8 cellular contexts compared by ENCODE assay signal in genomic region chrX:153927686-153927935, GRCh38. TPM values are rescaled to one million over a fixed set of nuclear protein-coding genes. Genes with fewer than 3 reads are reported as not detected.
A peak's percentile ranks its signal among the peaks of the same experiment; 100 is the strongest.
DNase-seq lines count a peak whose midpoint lies in the region; ATAC-seq and TF ChIP-seq lines count a peak whose summit lies in the region.

No MANE protein-coding gene starts in this region.

- H3K27ac ChIP-seq in DND-41 (ENCODE audit: low read length), result peak overlapping the region; percentile 100
- H3K27ac ChIP-seq in Peyer's patch, result peak overlapping the region; percentile 95 to 99 (median 97)

- no peak overlapping the region for H2AFZ ChIP-seq in DND-41 (ENCODE audit: low read depth, low read length)

- peaks cover 15% of the 10 kb centered on the region for H4K20me1 ChIP-seq in DND-41 (ENCODE audit: insufficient read depth, low read length)

- H3K36me3 ChIP-seq in DND-41 (ENCODE audit: insufficient read depth, low read length) (peaks cover 59% of the 10 kb centered on the region), Peyer's patch (peaks cover 0 to 21% (median 0%) of the 10 kb centered on the region in 3 donors)

- H3K27me3 Mint-ChIP-seq in progenitor cell of endocrine pancreas, result no peaks in the 10 kb centered on the region

- H3K27ac Mint-ChIP-seq in progenitor cell of endocrine pancreas, result peak overlapping the region; percentile 93

- H3K9me3 Mint-ChIP-seq in progenitor cell of endocrine pancreas (ENCODE audit: low read depth), result peaks cover 6% of the 10 kb centered on the region

- peak overlapping the region; percentile 74 for H3K4me2 ChIP-seq in DND-41 (ENCODE audit: insufficient read depth, low read length)

- H3K4me3 ChIP-seq in DND-41 (ENCODE audit: low read depth in 1 of 2, low read length in 2 of 2), result peak overlapping the region; percentile 64
- H3K4me3 ChIP-seq in Peyer's patch, result peak overlapping the region; percentile 61 to 67 (median 63)

- H3K4me1 Mint-ChIP-seq in progenitor cell of endocrine pancreas (ENCODE audit: low read depth), result peaks cover 6% of the 10 kb centered on the region

- H3K36me3 Mint-ChIP-seq in progenitor cell of endocrine pancreas (ENCODE audit: insufficient read depth), result peaks cover 4% of the 10 kb centered on the region

- H3K27me3 ChIP-seq in DND-41 (ENCODE audit: insufficient read depth, low read length, poor library complexity) (no peaks in the 10 kb centered on the region), Peyer's patch (no peaks in the 10 kb centered on the region)

- peak overlapping the region; percentile 99 for H3K9ac ChIP-seq in DND-41 (ENCODE audit: low read depth, low read length)

- TF ChIP-seq CTCF in DND-41 (IDR thresholded peaks at IDR 0.05; ENCODE audit: borderline replicate concordance, extremely low read depth, low read length, poor library complexity, severe bottlenecking), result no peak
- no peak for TF ChIP-seq CTCF in Peyer's patch (IDR thresholded peaks at IDR 0.05)
- no peak for TF ChIP-seq CTCF in progenitor cell of endocrine pancreas (IDR thresholded peaks at IDR 0.05; ENCODE audit: unreplicated experiment)

- peaks cover 68% of the 10 kb centered on the region for H3K79me2 ChIP-seq in DND-41 (ENCODE audit: insufficient read depth, low read length)

- TF ChIP-seq POLR2A in Peyer's patch (IDR thresholded peaks at IDR 0.05), result no peak

- H3K4me1 ChIP-seq in DND-41 (ENCODE audit: insufficient read depth, low read length), result peaks cover 78% of the 10 kb centered on the region
- peaks cover 0 to 28% (median 12%) of the 10 kb centered on the region in 4 donors for H3K4me1 ChIP-seq in Peyer's patch

- peak overlapping the region; percentile 78 for H3K4me3 Mint-ChIP-seq in progenitor cell of endocrine pancreas (ENCODE audit: low read depth)

- H3K9me3 ChIP-seq in DND-41 (ENCODE audit: insufficient read depth, low read length, severe bottlenecking), result no peaks in the 10 kb centered on the region
- no peaks in the 10 kb centered on the region for H3K9me3 ChIP-seq in Peyer's patch

- ATAC-seq in DND-41 (ENCODE audit: insufficient read depth, low read depth) (no peak), esophagus mucosa (peak; percentile 6)

- DNase-seq in DND-41 (no peak), Peyer's patch (no peak), progenitor cell of endocrine pancreas (ENCODE audit: low spot score, unreplicated experiment) (no peak), NCI-H146 treated with DMSO at 0.1 percent for 48 hours (lab: John Stamatoyannopoulos, UW; ENCODE audit: unreplicated experiment) (no peak), AG08395 (ENCODE audit: low spot score) (no peak)
- no peak for DNase-seq in stimulated activated CD4-positive, alpha-beta T cell treated with anti-CD3 and anti-CD28 coated beads, Interleukin-4, amount 100 ng/mL, for 24 hours
- DNase-seq in stimulated activated CD4-positive, alpha-beta T cell treated with anti-CD3 and anti-CD28 coated beads, Interleukin-1b, Interleukin-23, amount 100 ng/mL, for 48 hours, result no peak

RNA-seq across cellular contexts. Expression of gene ARHGAP4, which starts 1.5 kb away (rescaled TPM):
- 100 to 1,000 TPM in 1 of 4 donors, 10 to 100 TPM in 3; 23.6 to 211 (median 57.6) TPM for total RNA-seq in Peyer's patch
- total RNA-seq in esophagus mucosa, result 7.5 TPM
- total RNA-seq in progenitor cell of endocrine pancreas, result 16.4 and 16.7 TPM in 2 replicates

RNA-seq across cellular contexts. Expression of gene NAA10, which starts 7.2 kb away (rescaled TPM):
- total RNA-seq in Peyer's patch (100 to 1,000 TPM in 1 of 4 donors, 10 to 100 TPM in 3; 32.9 to 118 (median 54.1) TPM), esophagus mucosa (73.6 TPM), progenitor cell of endocrine pancreas (85.3 and 86.3 TPM in 2 replicates)

RNA-seq across cellular contexts. Expression of gene RENBP, which starts 16.8 kb away (rescaled TPM):
- total RNA-seq in Peyer's patch, result 10 to 100 TPM in 2 of 4 donors, 1 to 10 TPM in 2; 4.9 to 13.3 (median 9.4) TPM
- 0.52 TPM for total RNA-seq in esophagus mucosa
- total RNA-seq in progenitor cell of endocrine pancreas, result 2.5 and 3.3 TPM in 2 replicates

RNA-seq across cellular contexts. Expression of gene AVPR2, which starts 23.1 kb away (rescaled TPM):
- total RNA-seq in Peyer's patch, result 1 to 10 TPM in 2 of 4 donors, under 1 TPM in 2; 0.53 to 5.0 (median 1.1) TPM
- 0.20 TPM for total RNA-seq in esophagus mucosa
- not detected in 2 replicates for total RNA-seq in progenitor cell of endocrine pancreas

RNA-seq across cellular contexts. Expression of gene L1CAM, which starts 41.6 kb away (rescaled TPM):
- total RNA-seq in Peyer's patch (1 to 10 TPM; 1.8 to 7.4 (median 4.6) TPM), esophagus mucosa (0.80 TPM), progenitor cell of endocrine pancreas (1.4 and 2.4 TPM in 2 replicates)
